Comparison of ENCODE assay signal across 36 cellular contexts in genomic region chr11:50074161-50074560, GRCh38. TPM values are rescaled to one million over a fixed set of nuclear protein-coding genes. Genes with fewer than 3 reads are reported as not detected.
DNase-seq lines count a peak whose midpoint lies in the region; TF ChIP-seq lines count a peak whose summit lies in the region.
"Had no signal": no experiment of that assay in that cellular context is flagged by ENCODE, and none has a peak within 500 bp of the region (broad histone marks: within the 10 kb centered on the region; RNA-seq: fewer than 3 reads in every experiment).

No MANE protein-coding gene starts in this region.

- TF ChIP-seq POLR2A in breast epithelium (IDR thresholded peaks at IDR 0.05): no peak

- H3K4me1 ChIP-seq in breast epithelium (no peaks in the 10 kb centered on the region), Karpas-422 (ENCODE audit: low read length) (no peaks in the 10 kb centered on the region)
- H3K4me1 ChIP-seq: A549, BE2C, BLaER1, Caco-2 had no signal

- H3K4me1 Mint-ChIP-seq in MCF 10A (ENCODE audit: insufficient read depth, unreplicated experiment) (peaks cover 29% of the 10 kb centered on the region), osteocyte (ENCODE audit: unreplicated experiment) (no peaks in the 10 kb centered on the region)
- H3K4me1 Mint-ChIP-seq: B cell; CD14-positive monocyte; CD8-positive, alpha-beta memory T cell had no signal

- no peak overlapping the region for H3K9ac ChIP-seq in Karpas-422 (ENCODE audit: low read length)
- H3K9ac ChIP-seq: BLaER1; BLaER1 treated with 17β-estradiol and CSF1 and Interleukin-3, amounts not matched to agents 10 nM and 100 nM had no signal

- H3K4me3 ChIP-seq in breast epithelium (no peak overlapping the region), Karpas-422 (ENCODE audit: low read length) (no peak overlapping the region)
- H3K4me3 ChIP-seq: A549; BLaER1; BLaER1 treated with 17β-estradiol and CSF1 and Interleukin-3, amounts not matched to agents 10 nM and 100 nM had no signal

- H3K27me3 Mint-ChIP-seq in MCF 10A (ENCODE audit: insufficient read depth, unreplicated experiment) (no peaks in the 10 kb centered on the region), osteocyte (ENCODE audit: unreplicated experiment) (no peaks in the 10 kb centered on the region)
- H3K27me3 Mint-ChIP-seq: B cell; CD4-positive, alpha-beta memory T cell; CD4-positive, alpha-beta T cell; CD4-positive, CD25-positive, alpha-beta regulatory T cell; CD8-positive, alpha-beta memory T cell had no signal

- intact Hi-C loops in MCF 10A (cut with micrococcal nuclease) (no loop called here), breast epithelium (cut with DNase I; ENCODE audit: low total_unique reads) (no loop called here)

- no peak for DNase-seq in MCF 10A (ENCODE audit: unreplicated experiment)
- DNase-seq in breast epithelium (ENCODE audit: low spot score in 2 of 2): no peak
- no peak for DNase-seq in Karpas-422
- peak; percentile 65 for DNase-seq in osteocyte (ENCODE audit: extremely low spot score, unreplicated experiment)
- no peak for DNase-seq in activated effector memory CD4-positive, alpha-beta T cell treated with anti-CD3 and anti-CD28 coated beads, Interleukin-2, amount 50 U/mL, for 16 hours
- no peak for DNase-seq in CD1c-positive myeloid dendritic cell (ENCODE audit: extremely low spot score)
- DNase-seq: 8988T; ACHN; AML-193; BE2C; C1 segment of cervical spinal cord; Caco-2; Calu3; CD4-positive, alpha-beta memory T cell; CD4-positive, alpha-beta T cell; CD4-positive, CD25-positive, alpha-beta regulatory T cell; CD8-positive, alpha-beta memory T cell; CD8-positive, alpha-beta T cell; COR-L47; DMS 273 treated with DMSO at 0.1 percent for 48 hours; DMS153; DMS53; DMS79; DMS79 treated with DMSO at 0.1 percent for 48 hours; DND-41; EL had no signal

- H3K9me3 ChIP-seq in breast epithelium: peaks cover 38 to 57% of the 10 kb centered on the region in 2 donors
- no peaks in the 10 kb centered on the region for H3K9me3 ChIP-seq in Karpas-422 (ENCODE audit: low read length)
- H3K9me3 ChIP-seq: A549, BE2C had no signal

- H3K36me3 Mint-ChIP-seq in MCF 10A (ENCODE audit: insufficient read depth, unreplicated experiment): peaks cover 6% of the 10 kb centered on the region
- H3K36me3 Mint-ChIP-seq in osteocyte (ENCODE audit: unreplicated experiment): no peaks in the 10 kb centered on the region
- H3K36me3 Mint-ChIP-seq: CD14-positive monocyte; CD4-positive, CD25-positive, alpha-beta regulatory T cell; CD8-positive, alpha-beta T cell had no signal

- H3K9me3 Mint-ChIP-seq in MCF 10A (ENCODE audit: unreplicated experiment): peaks cover 46% of the 10 kb centered on the region
- H3K9me3 Mint-ChIP-seq in osteocyte (ENCODE audit: unreplicated experiment): peaks cover 73% of the 10 kb centered on the region

- CTCF ChIA-PET in MCF 10A (lab: Yijun Ruan, JAX): interaction anchor here (0.6 kb wide), 1 partner anchor 604 kb away, joined by 5 read pairs; no protein-coding TSS in a partner anchor

- no peaks in the 10 kb centered on the region for H4K20me1 ChIP-seq in Karpas-422 (ENCODE audit: insufficient read depth, low read depth, low read length)
- H4K20me1 ChIP-seq: BLaER1; BLaER1 treated with 17β-estradiol and CSF1 and Interleukin-3, amounts not matched to agents 10 nM and 100 nM had no signal

- POLR2A ChIA-PET in MCF 10A (lab: Yijun Ruan, JAX): no interaction called here

- peak overlapping the region; percentile 50 for H2AFZ ChIP-seq in Karpas-422 (ENCODE audit: low read length)

- H3K79me2 ChIP-seq in Karpas-422 (ENCODE audit: low read length): no peaks in the 10 kb centered on the region

- no peak overlapping the region for H3K4me2 ChIP-seq in Karpas-422 (ENCODE audit: low read depth, low read length, poor library complexity, severe bottlenecking)
- H3K4me2 ChIP-seq: A549; BLaER1; BLaER1 treated with 17β-estradiol and CSF1 and Interleukin-3, amounts not matched to agents 10 nM and 100 nM had no signal

- peak overlapping the region; percentile 94 for H3K27ac Mint-ChIP-seq in MCF 10A (ENCODE audit: low read depth, unreplicated experiment)
- H3K27ac Mint-ChIP-seq in osteocyte (ENCODE audit: unreplicated experiment): no peak overlapping the region
- H3K27ac Mint-ChIP-seq: B cell; CD4-positive, alpha-beta T cell; CD4-positive, CD25-positive, alpha-beta regulatory T cell; CD8-positive, alpha-beta memory T cell; CD8-positive, alpha-beta T cell had no signal

- no peaks in the 10 kb centered on the region for H3K9me2 ChIP-seq in Karpas-422 (replicated peaks; ENCODE audit: insufficient read depth, low read length)

- H3K4me3 Mint-ChIP-seq in MCF 10A (ENCODE audit: unreplicated experiment): no peak overlapping the region
- H3K4me3 Mint-ChIP-seq in osteocyte (ENCODE audit: unreplicated experiment): no peak overlapping the region
- H3K4me3 Mint-ChIP-seq: B cell; CD14-positive monocyte; CD4-positive, alpha-beta memory T cell; CD4-positive, alpha-beta T cell; CD8-positive, alpha-beta memory T cell; CD8-positive, alpha-beta T cell had no signal

- H3K27me3 ChIP-seq in breast epithelium: no peaks in the 10 kb centered on the region
- H3K27me3 ChIP-seq in Karpas-422 (ENCODE audit: low read length): no peaks in the 10 kb centered on the region
- H3K27me3 ChIP-seq: BE2C; BLaER1; BLaER1 treated with 17β-estradiol and CSF1 and Interleukin-3, amounts not matched to agents 10 nM and 100 nM had no signal

- H3K36me3 ChIP-seq in breast epithelium: no peaks in the 10 kb centered on the region
- no peaks in the 10 kb centered on the region for H3K36me3 ChIP-seq in Karpas-422 (ENCODE audit: insufficient read depth, low read length)
- H3K36me3 ChIP-seq: BE2C; BLaER1; BLaER1 treated with 17β-estradiol and CSF1 and Interleukin-3, amounts not matched to agents 10 nM and 100 nM had no signal

- no TSS peak for BruUV-seq in MCF 10A (replicated peaks; lab: Mats Ljungman, UMichigan)

- H3K27ac ChIP-seq in breast epithelium (no peak overlapping the region), Karpas-422 (ENCODE audit: low read length) (no peak overlapping the region)
- H3K27ac ChIP-seq: 22Rv1, A549, BLaER1, C4-2B had no signal

- TF ChIP-seq CTCF in MCF 10A (IDR thresholded peaks at IDR 0.05; ENCODE audit: unreplicated experiment) (no peak), breast epithelium (IDR thresholded peaks at IDR 0.05) (no peak), osteocyte (IDR thresholded peaks at IDR 0.05) (no peak)

RNA-seq across cellular contexts. Expression of gene OR4C45, which starts 41.5 kb away (rescaled TPM):
- total RNA-seq in MCF 10A (2022) (not detected in 2 replicates), breast epithelium (not detected), osteocyte (not detected in 2 replicates)
- not detected in 2 replicates for total RNA-seq in Karpas-422 (2014; rRNA removed; shearing (Covaris generic); ENCODE audit: low replicate concordance)
- total RNA-seq: A172; A673; B cell; Caco-2; Calu3; CD4-positive, alpha-beta memory T cell; CD4-positive, alpha-beta T cell; CD4-positive, CD25-positive, alpha-beta regulatory T cell; CD8-positive, alpha-beta memory T cell; CD8-positive, alpha-beta T cell; Daoy had no signal
